In genomic region chr20:46865824-46866223, GRCh38 we compare ENCODE assay signal across 10 cellular contexts. TPM values are rescaled to one million over a fixed set of nuclear protein-coding genes. Genes with fewer than 3 reads are reported as not detected.
"Had no signal": no experiment of that assay in that cellular context is flagged by ENCODE, and none has a peak within 500 bp of the region (broad histone marks: within the 10 kb centered on the region; RNA-seq: fewer than 3 reads in every experiment).

No MANE protein-coding gene starts in this region.

- FAIRE-seq: HepG2 had no signal

- DNase-seq: GOT3, H7, HFFc6, KBM-7 had no signal

- H3K4me3 ChIP-seq: HAP-1 had no signal

- H3K9me3 ChIP-seq: HAP-1 had no signal

- H3K4me1 ChIP-seq: HAP-1 had no signal

- H3K36me3 ChIP-seq: HAP-1 had no signal

- ATAC-seq: HCT116, HepG2 had no signal

- H3K4me2 ChIP-seq: KMS-11 had no signal

- H3K27ac ChIP-seq: HL-60, KMS-11 had no signal

RNA-seq across cellular contexts. Expression of gene EYA2, which starts 28.8 kb away (rescaled TPM):
- total RNA-seq: HepG2, HT1080 had no signal
- polyA plus RNA-seq: HepG2 had no signal
